In the genomic region with DNA sequence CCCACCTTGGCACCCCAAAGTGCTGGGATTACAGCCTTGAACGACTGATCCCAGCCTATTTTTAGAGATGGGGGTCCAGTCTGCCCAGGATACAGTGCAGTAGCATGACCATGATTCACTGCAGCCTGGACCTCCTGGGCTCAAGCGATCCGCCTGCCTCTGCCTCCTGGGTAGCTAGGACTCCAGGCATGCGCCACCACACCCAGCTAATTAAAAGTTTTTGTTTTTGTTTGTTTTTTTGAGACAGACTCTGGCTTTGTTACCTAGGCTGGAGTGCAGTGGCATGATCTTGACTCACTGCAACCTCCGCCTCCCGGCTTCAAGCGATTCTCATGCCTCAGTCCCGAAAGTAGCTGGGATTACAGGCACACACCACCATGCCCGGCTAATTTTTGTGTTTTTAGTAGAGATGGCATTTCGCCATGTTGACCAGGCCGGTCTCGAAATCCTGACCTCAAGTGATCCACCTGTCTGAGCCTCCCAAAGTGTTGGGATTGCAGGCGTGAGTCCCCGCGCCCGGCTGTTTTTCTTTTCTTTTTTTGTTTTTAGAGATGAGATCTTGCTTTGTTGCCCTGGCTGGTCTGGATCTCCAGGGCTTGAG, we compare ENCODE assay signal across 21 cellular contexts. TPM values are rescaled to one million over a fixed set of nuclear protein-coding genes. Genes with fewer than 3 reads are reported as not detected.
DNase-seq lines count a peak whose midpoint lies in the region; ATAC-seq, FAIRE-seq and TF ChIP-seq lines count a peak whose summit lies in the region.
"Had no signal": no experiment of that assay in that cellular context is flagged by ENCODE, and none has a peak within 500 bp of the region (broad histone marks: within the 10 kb centered on the region; RNA-seq: fewer than 3 reads in every experiment).

No MANE protein-coding gene starts in this region.

- TF ChIP-seq POLR2A in HepG2 (IDR thresholded peaks at IDR 0.05; ENCODE audit: insufficient read depth in 1 of 2, low read depth in 2 of 2, low read length in 2 of 2) (no peak), right lobe of liver (IDR thresholded peaks at IDR 0.05) (no peak)

- no peak overlapping the region for H3K27ac Mint-ChIP-seq in natural killer cell treated with Interleukin-12 subunit alpha and Interleukin-12 subunit beta and Interleukin-15 and Interleukin-18, amount 100 ng/mL, for 72 hours
- H3K27ac Mint-ChIP-seq: CD8-positive, alpha-beta T cell had no signal

- no peak overlapping the region for H3K4me3 Mint-ChIP-seq in natural killer cell treated with Interleukin-12 subunit alpha and Interleukin-12 subunit beta and Interleukin-15 and Interleukin-18, amount 100 ng/mL, for 72 hours

- no peak overlapping the region for H3K23ac ChIP-seq in trophoblast cell (ENCODE audit: low read length)

- H3K27ac ChIP-seq in HepG2 (ENCODE audit: extremely low read length, insufficient read depth, low read length) (no peak overlapping the region), right lobe of liver (no peak overlapping the region), trophoblast cell (ENCODE audit: low read depth, low read length) (no peak overlapping the region), kidney (ENCODE audit: low read depth in 2 of 2, low read length in 2 of 2) (no peak overlapping the region)
- H3K27ac ChIP-seq: 22Rv1, A549, C4-2B, HL-60 had no signal

- H4K20me1 ChIP-seq in HepG2 (ENCODE audit: insufficient read depth, low read length): peaks cover 20% of the 10 kb centered on the region

- H3K4me2 ChIP-seq in HepG2 (ENCODE audit: low read depth, low read length): peak overlapping the region; percentile 18; the same call in 1 of the 2 replicates
- no peak overlapping the region for H3K4me2 ChIP-seq in trophoblast cell (ENCODE audit: low read length)
- H3K4me2 ChIP-seq: A549 had no signal

- no peak overlapping the region for H2AK5ac ChIP-seq in trophoblast cell (ENCODE audit: low read length)

- no peak overlapping the region for H3K18ac ChIP-seq in trophoblast cell (ENCODE audit: low read length)

- H2AFZ ChIP-seq in HepG2 (ENCODE audit: low read length) (no peak overlapping the region), trophoblast cell (ENCODE audit: insufficient read depth, low read length, poor library complexity) (no peak overlapping the region)

- no peak overlapping the region for H4K91ac ChIP-seq in trophoblast cell (ENCODE audit: low read depth, low read length)

- no peaks in the 10 kb centered on the region for H3K9me3 Mint-ChIP-seq in natural killer cell treated with Interleukin-12 subunit alpha and Interleukin-12 subunit beta and Interleukin-15 and Interleukin-18, amount 100 ng/mL, for 72 hours
- H3K9me3 Mint-ChIP-seq: CD8-positive, alpha-beta T cell; H9 had no signal

- in situ Hi-C loops in HepG2 (cut with HindIII; ENCODE audit: extremely low pct_ligation_motif_present, low pct_unique_long_range_greater_than_20kb): no loop called here

- H3K79me1 ChIP-seq in trophoblast cell (ENCODE audit: low read length): peaks cover 15% of the 10 kb centered on the region

- H3K36me3 Mint-ChIP-seq in natural killer cell treated with Interleukin-12 subunit alpha and Interleukin-12 subunit beta and Interleukin-15 and Interleukin-18, amount 100 ng/mL, for 72 hours: peaks cover 6% of the 10 kb centered on the region

- H3K14ac ChIP-seq in trophoblast cell (ENCODE audit: low read length): no peak overlapping the region

- TF ChIP-seq CTCF in HepG2 (CRISPR knock-in tag; IDR thresholded peaks at IDR 0.05) (no peak), right lobe of liver (IDR thresholded peaks at IDR 0.05) (no peak), kidney (IDR thresholded peaks at IDR 0.05; ENCODE audit: borderline replicate concordance, extremely low read depth, insufficient read depth) (no peak)

- no peak for TF ChIP-seq EP300 in HepG2 (IDR thresholded peaks at IDR 0.05; ENCODE audit: low read depth in 2 of 2, low read length in 2 of 2)
- TF ChIP-seq EP300 in HepG2 (CRISPR knock-in tag; IDR thresholded peaks at IDR 0.05; ENCODE audit: borderline replicate concordance): no peak

- H4K12ac ChIP-seq in trophoblast cell (ENCODE audit: low read depth, low read length): no peak overlapping the region

- peaks cover 0 to 7% of the 10 kb centered on the region in 2 donors for H3K27me3 Mint-ChIP-seq in natural killer cell treated with Interleukin-12 subunit alpha and Interleukin-12 subunit beta and Interleukin-15 and Interleukin-18, amount 100 ng/mL, for 72 hours

- no TSS peak for BruUV-seq in HepG2 (replicated peaks; lab: Mats Ljungman, UMichigan)

- H3K36me3 ChIP-seq in HepG2 (replicated peaks in 1 of 2; ENCODE audit: control insufficient read depth in 1 of 2, insufficient read depth in 2 of 2, low read length in 2 of 2) (no peaks in the 10 kb centered on the region), right lobe of liver (no peaks in the 10 kb centered on the region), trophoblast cell (ENCODE audit: control insufficient read depth in 1 of 2, insufficient read depth in 2 of 2, low read length in 2 of 2) (no peaks in the 10 kb centered on the region), kidney (ENCODE audit: control insufficient read depth in 1 of 2, insufficient read depth in 2 of 2, low read length in 2 of 2) (no peaks in the 10 kb centered on the region)

- no peak overlapping the region for H4K8ac ChIP-seq in trophoblast cell (ENCODE audit: low read depth, low read length)

- intact Hi-C loops in HepG2 (cut with micrococcal nuclease; ENCODE audit: unreplicated experiment) (no loop called here), right lobe of liver (cut with DNase I) (no loop called here), kidney (cut with DNase I) (no loop called here)

- CTCF ChIA-PET in HepG2 (lab: Yijun Ruan, JAX; ENCODE audit: low intra/inter-chr PET ratio, low total read pairs): no interaction called here

- H3K4ac ChIP-seq in trophoblast cell (ENCODE audit: low read depth, low read length): no peak overlapping the region

- DNase-seq in HepG2 (ENCODE audit: low spot score) (no peak), right lobe of liver (no peak), islet precursor cell (peak; percentile 74), trophoblast cell (peak; percentile 66 to 89), EL (no peak), kidney (no peak)
- no peak for DNase-seq in natural killer cell treated with Interleukin-12 subunit alpha and Interleukin-12 subunit beta and Interleukin-15 and Interleukin-18, amount 100 ng/mL, for 72 hours (ENCODE audit: low spot score)
- DNase-seq: AML-193; Calu3; CD8-positive, alpha-beta T cell; DMS79 treated with DMSO at 0.1 percent for 48 hours; H9; IMR-90 had no signal

- ATAC-seq in HepG2 (no peak), right lobe of liver (no peak)
- no peak for ATAC-seq in natural killer cell treated with Interleukin-12 subunit alpha and Interleukin-12 subunit beta and Interleukin-15 and Interleukin-18, amount 100 ng/mL, for 72 hours
- ATAC-seq: A549; CD8-positive, alpha-beta T cell had no signal

- H3K9ac ChIP-seq in HepG2 (ENCODE audit: insufficient read depth, low read depth, low read length) (no peak overlapping the region), trophoblast cell (ENCODE audit: low read length) (no peak overlapping the region), kidney (ENCODE audit: low read length in 2 of 2) (no peak overlapping the region)

- no peak overlapping the region for H2BK12ac ChIP-seq in trophoblast cell (ENCODE audit: low read length)

- 58% methylated on average over 16 of the region's 16 CpGs for WGBS in HepG2 (ENCODE audit: low lambda C conversion rate)
- 100% methylated on average over 1 of the region's 16 CpGs for WGBS in right lobe of liver (ENCODE audit: insufficient coverage, low coverage, low lambda C conversion rate, missing lambda C conversion rate)
- WGBS in trophoblast cell (ENCODE audit: extremely low coverage, insufficient coverage, insufficient read length): no CpG with 5 or more reads among the region's 16 CpGs

- no peak overlapping the region for H2BK120ac ChIP-seq in trophoblast cell (ENCODE audit: insufficient read depth, low read length, poor library complexity)

- H3K9me3 ChIP-seq in HepG2 (ENCODE audit: low read length) (no peaks in the 10 kb centered on the region), right lobe of liver (no peaks in the 10 kb centered on the region), trophoblast cell (ENCODE audit: insufficient read depth, low read depth, low read length) (no peaks in the 10 kb centered on the region), kidney (ENCODE audit: control insufficient read depth in 1 of 2, low read length in 2 of 2) (no peaks in the 10 kb centered on the region)
- H3K9me3 ChIP-seq: A549 had no signal

- FAIRE-seq in HepG2 (lab: Jason Lieb, UNC) (no peak), kidney (lab: Jason Lieb, UNC) (no peak)
- FAIRE-seq: A549, G401.6, GM12891, GM19239, H1 had no signal

- peaks cover 12 to 17% of the 10 kb centered on the region in 2 donors for H3K4me1 Mint-ChIP-seq in natural killer cell treated with Interleukin-12 subunit alpha and Interleukin-12 subunit beta and Interleukin-15 and Interleukin-18, amount 100 ng/mL, for 72 hours (ENCODE audit: low read depth in 2 of 2)

- POLR2A ChIA-PET in HepG2 (lab: Yijun Ruan, JAX): no interaction called here

- H3K4me1 ChIP-seq in HepG2 (ENCODE audit: insufficient read depth, low read length) (peaks cover 31% of the 10 kb centered on the region), right lobe of liver (peaks cover 0 to 16% (median 0%) of the 10 kb centered on the region in 4 donors), trophoblast cell (ENCODE audit: control insufficient read depth in 1 of 2, insufficient read depth in 2 of 2, low read length in 2 of 2) (no peaks in the 10 kb centered on the region), kidney (ENCODE audit: control insufficient read depth in 1 of 2, insufficient read depth in 1 of 2, low read depth in 1 of 2, low read length in 2 of 2) (no peaks in the 10 kb centered on the region)

- H3K4me3 ChIP-seq in HepG2 (replicated peaks in 1 of 3; ENCODE audit: insufficient read depth in 1 of 3, low read depth in 2 of 3, low read length in 3 of 3): no peak overlapping the region
- H3K4me3 ChIP-seq in right lobe of liver: no peak overlapping the region
- no peak overlapping the region for H3K4me3 ChIP-seq in trophoblast cell (ENCODE audit: low read depth, low read length)
- H3K4me3 ChIP-seq in kidney (ENCODE audit: low read length in 2 of 2): no peak overlapping the region
- H3K4me3 ChIP-seq: A549 had no signal

- peaks cover 21% of the 10 kb centered on the region for H3K79me2 ChIP-seq in HepG2 (ENCODE audit: insufficient read depth, low read length)
- H3K79me2 ChIP-seq in trophoblast cell (ENCODE audit: control insufficient read depth, insufficient read depth, low read length, poor library complexity): peaks cover 19% of the 10 kb centered on the region

- TF ChIP-seq RAD21 in HepG2 (CRISPR knock-in tag; IDR thresholded peaks at IDR 0.05): no peak

- H3K27me3 ChIP-seq in HepG2 (ENCODE audit: control insufficient read depth in 1 of 2, insufficient read depth in 2 of 2, low read length in 2 of 2) (peaks cover 0 to 3% of the 10 kb centered on the region in 2 experiments; a peak in 1 of 5 replicates), right lobe of liver (no peaks in the 10 kb centered on the region), trophoblast cell (ENCODE audit: insufficient read depth, low read length) (no peaks in the 10 kb centered on the region)

- H2BK5ac ChIP-seq in trophoblast cell (ENCODE audit: low read depth, low read length, poor library complexity): no peak overlapping the region

RNA-seq across cellular contexts. Expression of a gene that starts 2.3 kb away (rescaled TPM):
- total RNA-seq in HepG2 (2016; rRNA removed; fragmentation: Illumina TruSeq; extraction: Trizol) (64.9 and 93.8 TPM in 2 replicates), right lobe of liver (10 to 100 TPM; 32.6 to 69.9 (median 42.2) TPM), kidney (125 TPM)
- total RNA-seq in HepG2 (2016; cell fraction: cytosol; rRNA removed; fragmentation: Illumina TruSeq; extraction: Trizol; ENCODE audit: low read depth): 25.0 and 28.0 TPM in 2 replicates
- total RNA-seq in HepG2 (2016; cell fraction: insoluble cytoplasmic fraction; rRNA removed; fragmentation: Illumina TruSeq; extraction: Trizol): 64.0 and 82.0 TPM in 2 replicates
- 28.1 and 42.3 TPM in 2 replicates for total RNA-seq in HepG2 (2016; cell fraction: membrane; rRNA removed; fragmentation: Illumina TruSeq; extraction: Trizol)
- 32.7 and 40.0 TPM in 2 replicates for total RNA-seq in HepG2 (2016; cell fraction: nucleus; rRNA removed; fragmentation: Illumina TruSeq; extraction: Trizol)
- polyA plus RNA-seq in HepG2 (2011; rRNA removed) (35.9 and 46.0 TPM in 2 replicates), kidney (ENCODE audit: insufficient read depth, low read depth, low replicate concordance) (46.7 TPM)
- 20.0 and 28.0 TPM in 2 replicates for polyA plus RNA-seq in HepG2 (2011; cell fraction: cytosol; rRNA removed)
- 20.1 and 28.1 TPM in 2 replicates for polyA plus RNA-seq in HepG2 (2011; cell fraction: nucleus; rRNA removed)
- 59.7 and 61.2 TPM in 2 replicates for polyA plus RNA-seq in HepG2 (2012)
- polyA plus RNA-seq in HepG2 (2016; cell fraction: cytosol; fragmentation: Illumina TruSeq; extraction: Trizol; ENCODE audit: low read depth): 15.1 and 21.5 TPM in 2 replicates
- polyA plus RNA-seq in HepG2 (2016; cell fraction: insoluble cytoplasmic fraction; fragmentation: Illumina TruSeq; extraction: Trizol; ENCODE audit: low read depth): 80.8 and 92.4 TPM in 2 replicates
- 21.9 and 31.1 TPM in 2 replicates for polyA plus RNA-seq in HepG2 (2016; cell fraction: membrane; fragmentation: Illumina TruSeq; extraction: Trizol; ENCODE audit: low read depth)
- polyA plus RNA-seq in HepG2 (2016; cell fraction: nucleus; fragmentation: Illumina TruSeq; extraction: Trizol; ENCODE audit: insufficient read depth, low read depth): 58.0 and 61.2 TPM in 2 replicates
- polyA minus RNA-seq in HepG2 (2011; rRNA and poly(A)+ RNA removed; ENCODE audit: low replicate concordance): 45.1 and 73.6 TPM in 2 replicates
- polyA minus RNA-seq in HepG2 (2011; cell fraction: cytosol; rRNA and poly(A)+ RNA removed): 28.9 and 44.8 TPM in 2 replicates
- polyA minus RNA-seq in HepG2 (2011; cell fraction: nucleus; rRNA and poly(A)+ RNA removed): 38.7 and 39.8 TPM in 2 replicates
- polyA plus RNA-seq in trophoblast cell (2013): 134 and 136 TPM in 2 replicates
- 100 to 1,000 TPM; 192 to 217 TPM for total RNA-seq in natural killer cell treated with Interleukin-12 subunit alpha and Interleukin-12 subunit beta and Interleukin-15 and Interleukin-18, amount 100 ng/mL, for 72 hours

Comparison
In these comparisons a context has a peak if more than half of its experiments do, and no peak if none do; other contexts are left out.
1. DNase-seq: peak in islet precursor cell (single experiment) and trophoblast cell (2 of 2); none in HepG2 (single experiment), right lobe of liver (0 of 3), EL (single experiment), natural killer cell treated with Interleukin-12 subunit alpha and Interleukin-12 subunit beta and Interleukin-15 and Interleukin-18, amount 100 ng/mL, for 72 hours (single experiment) and kidney (single experiment).